In the genomic region with DNA sequence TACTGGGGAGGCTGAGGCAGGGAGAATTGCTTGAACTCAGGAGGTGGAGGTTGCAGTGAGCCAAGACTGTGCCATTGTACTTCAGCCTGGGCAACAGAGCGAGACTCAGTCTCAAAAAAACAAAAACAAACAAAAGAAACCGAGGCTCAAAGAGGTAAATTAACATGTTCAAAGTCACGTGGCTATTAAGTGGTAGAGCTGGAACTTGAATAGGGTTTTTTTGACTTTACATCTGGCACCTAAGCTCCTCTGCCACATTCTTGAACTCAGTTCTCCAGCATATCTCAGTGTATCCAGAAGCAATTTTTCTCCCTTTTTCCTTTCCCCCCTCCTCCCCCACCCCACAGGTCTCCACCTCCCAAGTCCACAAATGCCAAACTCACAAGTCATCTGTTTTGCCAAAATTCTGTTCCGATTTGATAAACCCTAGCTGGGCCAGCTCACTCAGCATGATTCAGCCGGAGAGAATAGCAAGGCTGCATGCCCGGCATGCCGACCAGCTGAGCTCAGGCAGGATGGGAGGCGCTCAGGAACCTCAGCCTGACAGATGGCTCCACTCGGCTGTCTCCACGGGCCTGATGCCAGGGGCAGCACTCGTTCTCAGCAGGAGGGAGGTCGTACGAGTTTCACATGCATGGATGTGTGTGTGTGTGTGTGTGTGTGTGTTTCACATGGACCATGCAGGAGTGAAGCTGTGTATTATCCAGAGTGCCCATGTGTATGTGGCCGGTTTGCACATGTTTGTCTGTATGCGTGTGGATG, we compare ENCODE assay signal across 1 cellular context.
A peak's percentile ranks its signal among the peaks of the same experiment; 100 is the strongest.
TF ChIP-seq lines count a peak whose summit lies in the region.

No MANE protein-coding gene starts in this region.

TF ChIP-seq in K562, 482 proteins besides CTCF, POLR2A, EP300 and RAD21 (continued from another document and continues in another):
- TF ChIP-seq UBTF (IDR thresholded peaks at IDR 0.05; ENCODE audit: borderline replicate concordance in 1 of 2, low read depth in 2 of 2, low read length in 2 of 2) (no peak), MYBL2 (IDR thresholded peaks at IDR 0.05; ENCODE audit: low read depth) (no peak), MYBL2 (CRISPR knock-in tag; IDR thresholded peaks at IDR 0.05; ENCODE audit: borderline replicate concordance) (no peak), CC2D1A (IDR thresholded peaks at IDR 0.05) (peak; percentile 21; the same call in 1 of the 2 replicates), ZNF707 (CRISPR knock-in tag; conservative IDR thresholded peaks at IDR 0.05) (no peak), ATF3 (IDR thresholded peaks at IDR 0.05) (peak; percentile 56), ATF3 (CRISPR knock-in tag; conservative IDR thresholded peaks at IDR 0.05) (no peak), C11orf30 (IDR thresholded peaks at IDR 0.05; ENCODE audit: low read depth) (peak; percentile 83), BHLHE40 (IDR thresholded peaks at IDR 0.05; ENCODE audit: low read length) (peak; percentile 72), PRMT5 (CRISPR knock-in tag; IDR thresholded peaks at IDR 0.05) (no peak), NFATC3 (IDR thresholded peaks at IDR 0.05) (no peak), TAF9B (IDR thresholded peaks at IDR 0.05; ENCODE audit: partially characterized antibody) (peak; percentile 87), ZFPM2 (CRISPR knock-in tag; IDR thresholded peaks at IDR 0.05) (no peak), MITF (IDR thresholded peaks at IDR 0.05) (no peak), SREBF2 (CRISPR knock-in tag; IDR thresholded peaks at IDR 0.05) (no peak), L3MBTL2 (IDR thresholded peaks at IDR 0.05) (no peak), IRF9 (tag; IDR thresholded peaks at IDR 0.05) (no peak), NR1H2 (CRISPR knock-in tag; IDR thresholded peaks at IDR 0.05) (no peak), TAF15 (IDR thresholded peaks at IDR 0.05; ENCODE audit: low read depth, low read length) (no peak), DPF2 (IDR thresholded peaks at IDR 0.05) (peak; percentile 86), CSDE1 (IDR thresholded peaks at IDR 0.05) (no peak), RUNX1 (IDR thresholded peaks at IDR 0.05; ENCODE audit: low read depth) (no peak), SMARCA4 (IDR thresholded peaks at IDR 0.05) (peak; percentile 82), ARID3A (IDR thresholded peaks at IDR 0.05; ENCODE audit: borderline replicate concordance, low read depth, low read length) (no peak), ZNF232 (CRISPR knock-in tag; IDR thresholded peaks at IDR 0.05) (no peak), ZKSCAN1 (IDR thresholded peaks at IDR 0.05; ENCODE audit: low read depth, low read length) (no peak), KLF16 (IDR thresholded peaks at IDR 0.05) (no peak), MEIS2 (IDR thresholded peaks at IDR 0.05; ENCODE audit: partially characterized antibody) (peak; percentile 50), SMAD3 (CRISPR knock-in tag; conservative IDR thresholded peaks at IDR 0.05) (no peak), SP2 (IDR thresholded peaks at IDR 0.05; ENCODE audit: extremely low read depth, low read depth, low read length, poor library complexity, severe bottlenecking) (no peak), ETV5 (CRISPR knock-in tag; IDR thresholded peaks at IDR 0.05; ENCODE audit: low read depth) (peak; percentile 27; the same call in 1 of the 2 replicates), MAX (CRISPR knock-in tag; IDR thresholded peaks at IDR 0.05) (peak; percentile 65), ZBTB33 (CRISPR knock-in tag; IDR thresholded peaks at IDR 0.05) (0 out of 2 replicates have a peak, but pooled peaks have one; percentile 21), DEAF1 (CRISPR knock-in tag; IDR thresholded peaks at IDR 0.05) (no peak), NCOA1 (IDR thresholded peaks at IDR 0.05; ENCODE audit: low read depth) (no peak), TFAM (CRISPR knock-in tag; conservative IDR thresholded peaks at IDR 0.05) (no peak)
- TF ChIP-seq, protein P1, sequence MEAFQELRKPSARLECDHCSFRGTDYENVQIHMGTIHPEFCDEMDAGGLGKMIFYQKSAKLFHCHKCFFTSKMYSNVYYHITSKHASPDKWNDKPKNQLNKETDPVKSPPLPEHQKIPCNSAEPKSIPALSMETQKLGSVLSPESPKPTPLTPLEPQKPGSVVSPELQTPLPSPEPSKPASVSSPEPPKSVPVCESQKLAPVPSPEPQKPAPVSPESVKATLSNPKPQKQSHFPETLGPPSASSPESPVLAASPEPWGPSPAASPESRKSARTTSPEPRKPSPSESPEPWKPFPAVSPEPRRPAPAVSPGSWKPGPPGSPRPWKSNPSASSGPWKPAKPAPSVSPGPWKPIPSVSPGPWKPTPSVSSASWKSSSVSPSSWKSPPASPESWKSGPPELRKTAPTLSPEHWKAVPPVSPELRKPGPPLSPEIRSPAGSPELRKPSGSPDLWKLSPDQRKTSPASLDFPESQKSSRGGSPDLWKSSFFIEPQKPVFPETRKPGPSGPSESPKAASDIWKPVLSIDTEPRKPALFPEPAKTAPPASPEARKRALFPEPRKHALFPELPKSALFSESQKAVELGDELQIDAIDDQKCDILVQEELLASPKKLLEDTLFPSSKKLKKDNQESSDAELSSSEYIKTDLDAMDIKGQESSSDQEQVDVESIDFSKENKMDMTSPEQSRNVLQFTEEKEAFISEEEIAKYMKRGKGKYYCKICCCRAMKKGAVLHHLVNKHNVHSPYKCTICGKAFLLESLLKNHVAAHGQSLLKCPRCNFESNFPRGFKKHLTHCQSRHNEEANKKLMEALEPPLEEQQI (IDR thresholded peaks at IDR 0.05), result no peak
- TF ChIP-seq, protein P2, sequence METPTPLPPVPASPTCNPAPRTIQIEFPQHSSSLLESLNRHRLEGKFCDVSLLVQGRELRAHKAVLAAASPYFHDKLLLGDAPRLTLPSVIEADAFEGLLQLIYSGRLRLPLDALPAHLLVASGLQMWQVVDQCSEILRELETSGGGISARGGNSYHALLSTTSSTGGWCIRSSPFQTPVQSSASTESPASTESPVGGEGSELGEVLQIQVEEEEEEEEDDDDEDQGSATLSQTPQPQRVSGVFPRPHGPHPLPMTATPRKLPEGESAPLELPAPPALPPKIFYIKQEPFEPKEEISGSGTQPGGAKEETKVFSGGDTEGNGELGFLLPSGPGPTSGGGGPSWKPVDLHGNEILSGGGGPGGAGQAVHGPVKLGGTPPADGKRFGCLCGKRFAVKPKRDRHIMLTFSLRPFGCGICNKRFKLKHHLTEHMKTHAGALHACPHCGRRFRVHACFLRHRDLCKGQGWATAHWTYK (CRISPR knock-in tag; IDR thresholded peaks at IDR 0.05), result no peak
- TF ChIP-seq, protein P3, sequence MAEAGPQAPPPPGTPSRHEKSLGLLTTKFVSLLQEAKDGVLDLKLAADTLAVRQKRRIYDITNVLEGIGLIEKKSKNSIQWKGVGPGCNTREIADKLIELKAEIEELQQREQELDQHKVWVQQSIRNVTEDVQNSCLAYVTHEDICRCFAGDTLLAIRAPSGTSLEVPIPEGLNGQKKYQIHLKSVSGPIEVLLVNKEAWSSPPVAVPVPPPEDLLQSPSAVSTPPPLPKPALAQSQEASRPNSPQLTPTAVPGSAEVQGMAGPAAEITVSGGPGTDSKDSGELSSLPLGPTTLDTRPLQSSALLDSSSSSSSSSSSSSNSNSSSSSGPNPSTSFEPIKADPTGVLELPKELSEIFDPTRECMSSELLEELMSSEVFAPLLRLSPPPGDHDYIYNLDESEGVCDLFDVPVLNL (CRISPR knock-in tag; IDR thresholded peaks at IDR 0.05; ENCODE audit: low read depth), result no peak
- TF ChIP-seq, protein P4, sequence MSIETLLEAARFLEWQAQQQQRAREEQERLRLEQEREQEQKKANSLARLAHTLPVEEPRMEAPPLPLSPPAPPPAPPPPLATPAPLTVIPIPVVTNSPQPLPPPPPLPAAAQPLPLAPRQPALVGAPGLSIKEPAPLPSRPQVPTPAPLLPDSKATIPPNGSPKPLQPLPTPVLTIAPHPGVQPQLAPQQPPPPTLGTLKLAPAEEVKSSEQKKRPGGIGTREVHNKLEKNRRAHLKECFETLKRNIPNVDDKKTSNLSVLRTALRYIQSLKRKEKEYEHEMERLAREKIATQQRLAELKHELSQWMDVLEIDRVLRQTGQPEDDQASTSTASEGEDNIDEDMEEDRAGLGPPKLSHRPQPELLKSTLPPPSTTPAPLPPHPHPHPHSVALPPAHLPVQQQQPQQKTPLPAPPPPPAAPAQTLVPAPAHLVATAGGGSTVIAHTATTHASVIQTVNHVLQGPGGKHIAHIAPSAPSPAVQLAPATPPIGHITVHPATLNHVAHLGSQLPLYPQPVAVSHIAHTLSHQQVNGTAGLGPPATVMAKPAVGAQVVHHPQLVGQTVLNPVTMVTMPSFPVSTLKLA (conservative IDR thresholded peaks at IDR 0.05), result peak in 1 of 2 experiments; percentile 67
